ENCODE assay signal across 2 cellular contexts in the genomic region with DNA sequence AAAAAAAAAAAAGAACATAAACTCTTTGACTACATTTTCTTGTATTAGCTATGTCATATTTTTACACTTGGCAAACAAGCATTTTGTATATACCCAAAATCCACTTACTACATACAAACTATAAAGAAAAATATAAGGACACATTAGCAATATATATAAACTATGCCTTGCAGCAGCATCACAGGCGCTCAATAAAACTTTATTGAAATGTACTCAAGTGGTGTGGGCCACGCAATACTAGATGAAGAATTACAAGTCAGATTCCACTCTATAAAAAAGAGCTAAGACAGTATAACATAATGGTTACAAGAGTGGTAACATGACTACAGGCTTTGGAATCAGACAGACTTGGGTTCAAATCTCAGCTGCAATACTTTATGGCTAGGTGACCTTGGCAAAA.
TF ChIP-seq lines count a peak whose summit lies in the region.

No MANE protein-coding gene starts in this region.

TF ChIP-seq in HepG2, 621 proteins besides CTCF, POLR2A, EP300 and RAD21:
- no peak for TF ChIP-seq ATF1 (CRISPR knock-in tag; IDR thresholded peaks at IDR 0.05)
- TF ChIP-seq, protein P1, sequence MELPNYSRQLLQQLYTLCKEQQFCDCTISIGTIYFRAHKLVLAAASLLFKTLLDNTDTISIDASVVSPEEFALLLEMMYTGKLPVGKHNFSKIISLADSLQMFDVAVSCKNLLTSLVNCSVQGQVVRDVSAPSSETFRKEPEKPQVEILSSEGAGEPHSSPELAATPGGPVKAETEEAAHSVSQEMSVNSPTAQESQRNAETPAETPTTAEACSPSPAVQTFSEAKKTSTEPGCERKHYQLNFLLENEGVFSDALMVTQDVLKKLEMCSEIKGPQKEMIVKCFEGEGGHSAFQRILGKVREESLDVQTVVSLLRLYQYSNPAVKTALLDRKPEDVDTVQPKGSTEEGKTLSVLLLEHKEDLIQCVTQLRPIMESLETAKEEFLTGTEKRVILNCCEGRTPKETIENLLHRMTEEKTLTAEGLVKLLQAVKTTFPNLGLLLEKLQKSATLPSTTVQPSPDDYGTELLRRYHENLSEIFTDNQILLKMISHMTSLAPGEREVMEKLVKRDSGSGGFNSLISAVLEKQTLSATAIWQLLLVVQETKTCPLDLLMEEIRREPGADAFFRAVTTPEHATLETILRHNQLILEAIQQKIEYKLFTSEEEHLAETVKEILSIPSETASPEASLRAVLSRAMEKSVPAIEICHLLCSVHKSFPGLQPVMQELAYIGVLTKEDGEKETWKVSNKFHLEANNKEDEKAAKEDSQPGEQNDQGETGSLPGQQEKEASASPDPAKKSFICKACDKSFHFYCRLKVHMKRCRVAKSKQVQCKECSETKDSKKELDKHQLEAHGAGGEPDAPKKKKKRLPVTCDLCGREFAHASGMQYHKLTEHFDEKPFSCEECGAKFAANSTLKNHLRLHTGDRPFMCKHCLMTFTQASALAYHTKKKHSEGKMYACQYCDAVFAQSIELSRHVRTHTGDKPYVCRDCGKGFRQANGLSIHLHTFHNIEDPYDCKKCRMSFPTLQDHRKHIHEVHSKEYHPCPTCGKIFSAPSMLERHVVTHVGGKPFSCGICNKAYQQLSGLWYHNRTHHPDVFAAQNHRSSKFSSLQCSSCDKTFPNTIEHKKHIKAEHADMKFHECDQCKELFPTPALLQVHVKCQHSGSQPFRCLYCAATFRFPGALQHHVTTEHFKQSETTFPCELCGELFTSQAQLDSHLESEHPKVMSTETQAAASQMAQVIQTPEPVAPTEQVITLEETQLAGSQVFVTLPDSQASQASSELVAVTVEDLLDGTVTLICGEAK (IDR thresholded peaks at IDR 0.05), result peak; percentile 91
- TF ChIP-seq, protein P1 (CRISPR knock-in tag; IDR thresholded peaks at IDR 0.05), result peak; percentile 96
- TF ChIP-seq POLR2AphosphoS2 (IDR thresholded peaks at IDR 0.05; ENCODE audit: low read depth, low read length), result 0 out of 2 replicates have a peak, but pooled peaks have one; percentile 41
- no peak for TF ChIP-seq SMAD3 (CRISPR knock-in tag; IDR thresholded peaks at IDR 0.05)
- TF ChIP-seq RBFOX2 (IDR thresholded peaks at IDR 0.05; ENCODE audit: low read depth, low read length), result peak; percentile 51; the same call in 1 of the 2 replicates
- peak; percentile 11; the same call in 1 of the 2 replicates for TF ChIP-seq GATAD2A (CRISPR knock-in tag; IDR thresholded peaks at IDR 0.05)

TF ChIP-seq in GM12878, 131 proteins besides CTCF, POLR2A, EP300 and RAD21:
- TF ChIP-seq, protein P1 (IDR thresholded peaks at IDR 0.05; ENCODE audit: borderline replicate concordance), result peak; percentile 88
- no peak for TF ChIP-seq SIN3A (IDR thresholded peaks at IDR 0.05; ENCODE audit: low read depth, low read length)
